13 cellular contexts compared by ENCODE assay signal in the genomic region with DNA sequence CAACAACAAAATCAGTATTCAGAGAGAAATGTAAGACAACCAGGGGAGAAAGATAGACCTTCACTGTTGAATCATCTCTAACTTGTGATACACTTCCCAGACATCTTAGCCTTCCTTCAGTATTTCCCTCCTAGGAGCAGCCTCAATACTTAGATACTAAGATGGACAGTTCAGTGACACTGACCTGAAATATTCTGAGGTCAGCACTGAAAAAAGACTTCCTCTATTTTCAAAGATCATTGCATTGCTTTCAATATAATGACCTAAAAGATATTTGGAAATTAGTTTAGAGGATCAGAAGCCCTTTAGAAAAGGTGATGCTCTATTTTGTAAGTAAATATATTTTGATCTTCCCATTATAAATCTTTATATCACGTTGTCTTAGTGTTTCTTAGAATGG.
"Had no signal": no experiment of that assay in that cellular context is flagged by ENCODE, and none has a peak within 500 bp of the region (broad histone marks: within the 10 kb centered on the region; RNA-seq: fewer than 3 reads in every experiment).

No MANE protein-coding gene starts in this region.

- H3K79me2 ChIP-seq: hepatocyte had no signal

- H3K27me3 Mint-ChIP-seq: naive B cell had no signal

- DNase-seq: activated CD4-positive, alpha-beta T cell treated with anti-CD3 and anti-CD28 coated beads, Interleukin-2, amount 50 U/mL, for 4 hours; activated CD4-positive, CD25-positive, alpha-beta regulatory T cell treated with anti-CD3 and anti-CD28 coated beads, Interleukin-2, amount 50 U/mL, for 72 hours; activated naive CD4-positive, alpha-beta T cell treated with Interleukin-2 at 50 U/mL for 16 hours; erythroblast; left lung; mammary epithelial cell; naive B cell; stimulated activated CD4-positive, alpha-beta T cell treated with anti-CD3 and anti-CD28 coated beads, Interleukin-12 subunit alpha, Interleukin-12 subunit beta, amount 100 ng/mL, for 4 hours; stimulated activated CD4-positive, alpha-beta T cell treated with anti-CD3 and anti-CD28 coated beads, Interleukin-2, amount 100 ng/mL, for 24 hours; uterus had no signal

- H3K4me3 ChIP-seq: hepatocyte, left lung, tibial nerve, uterus had no signal

- H3K9me3 ChIP-seq: neutrophil, tibial nerve, uterus had no signal

- H3K27ac ChIP-seq: hepatocyte, left lung, neutrophil, tibial nerve, uterus had no signal

- H3K4me1 ChIP-seq: left lung, tibial nerve, uterus had no signal

- H3K4me3 Mint-ChIP-seq: naive B cell had no signal

- ATAC-seq: left lung had no signal

- H2AFZ ChIP-seq: hepatocyte had no signal

- H3K4me2 ChIP-seq: hepatocyte had no signal

- H3K27me3 ChIP-seq: hepatocyte, left lung, neutrophil, tibial nerve, uterus had no signal

- H3K36me3 ChIP-seq: left lung, neutrophil, tibial nerve, uterus had no signal
